9 cellular contexts compared by ENCODE assay signal in the genomic region with DNA sequence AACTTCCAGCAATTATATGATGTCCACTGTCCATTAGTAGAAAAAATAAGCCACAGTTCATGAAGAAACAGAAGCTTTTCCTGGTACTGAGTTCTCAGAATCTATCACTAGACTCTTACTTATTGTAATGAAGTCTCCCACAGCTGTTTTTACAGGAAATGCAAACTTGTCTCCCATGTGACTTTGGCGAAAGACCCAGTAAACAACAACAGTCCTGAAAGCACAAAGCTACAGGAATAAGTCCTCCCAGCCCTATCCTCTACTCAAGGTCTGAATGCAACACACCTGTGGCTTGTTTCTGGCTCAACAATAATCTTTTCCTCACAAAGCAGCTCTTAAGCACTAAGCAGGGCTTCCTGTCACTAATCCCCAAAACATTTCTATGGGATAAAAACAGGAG. TPM values are rescaled to one million over a fixed set of nuclear protein-coding genes. Genes with fewer than 3 reads are reported as not detected.
DNase-seq lines count a peak whose midpoint lies in the region; ATAC-seq lines count a peak whose summit lies in the region.
"Had no signal": no experiment of that assay in that cellular context is flagged by ENCODE, and none has a peak within 500 bp of the region (broad histone marks: within the 10 kb centered on the region; RNA-seq: fewer than 3 reads in every experiment).

No MANE protein-coding gene starts in this region.

- H3K27ac Mint-ChIP-seq in activated naive CD4-positive, alpha-beta T cell treated with anti-CD3 and anti-CD28 coated beads for 36 hours: no peak overlapping the region

- no peaks in the 10 kb centered on the region for H3K9me3 Mint-ChIP-seq in activated naive CD4-positive, alpha-beta T cell treated with anti-CD3 and anti-CD28 coated beads for 36 hours

- H3K36me3 Mint-ChIP-seq in activated naive CD4-positive, alpha-beta T cell treated with anti-CD3 and anti-CD28 coated beads for 36 hours (ENCODE audit: low read depth): no peaks in the 10 kb centered on the region

- H3K36me3 ChIP-seq in iPS-18a (ENCODE audit: control insufficient read depth, low read depth, low read length): no peaks in the 10 kb centered on the region
- H3K36me3 ChIP-seq: gastrocnemius medialis had no signal

- intact Hi-C loops in activated naive CD4-positive, alpha-beta T cell treated with anti-CD3 and anti-CD28 coated beads for 36 hours (cut with micrococcal nuclease): no loop called here

- peak overlapping the region; percentile 78 for H3K27ac ChIP-seq in iPS-18a (ENCODE audit: low read length)
- H3K27ac ChIP-seq: gastrocnemius medialis had no signal

- ATAC-seq in GM21576 (IDR thresholded peaks at IDR 0.05; ENCODE audit: unreplicated experiment): peak; percentile 48
- ATAC-seq: gastrocnemius medialis had no signal

- H3K27me3 ChIP-seq in iPS-18a (ENCODE audit: control insufficient read depth, insufficient read depth, low read length): no peaks in the 10 kb centered on the region
- H3K27me3 ChIP-seq: gastrocnemius medialis had no signal

- no peaks in the 10 kb centered on the region for H3K9me3 ChIP-seq in iPS-18a (ENCODE audit: control insufficient read depth, low read depth, low read length)
- H3K9me3 ChIP-seq: gastrocnemius medialis had no signal

- H3K4me3 ChIP-seq in iPS-18a (ENCODE audit: low read length): peak overlapping the region; percentile 31
- H3K4me3 ChIP-seq: gastrocnemius medialis had no signal

- H3K9ac ChIP-seq in iPS-18a (ENCODE audit: low read length): peak overlapping the region; percentile 37

- CTCF ChIA-PET in activated naive CD4-positive, alpha-beta T cell treated with anti-CD3 and anti-CD28 coated beads for 36 hours (lab: Charles Lee): interaction anchor here (1.2 to 1.7 kb wide), 2 partner anchors 8 to 15 kb away, joined by 4 to 6 read pairs; no protein-coding TSS in a partner anchor

- peaks cover 20% of the 10 kb centered on the region for H3K4me1 ChIP-seq in iPS-18a (ENCODE audit: control insufficient read depth, low read depth, low read length)

- no peaks in the 10 kb centered on the region for H3K27me3 Mint-ChIP-seq in activated naive CD4-positive, alpha-beta T cell treated with anti-CD3 and anti-CD28 coated beads for 36 hours (ENCODE audit: low read depth)

- no peak overlapping the region for H3K4me3 Mint-ChIP-seq in activated naive CD4-positive, alpha-beta T cell treated with anti-CD3 and anti-CD28 coated beads for 36 hours

- H3K4me1 Mint-ChIP-seq in activated naive CD4-positive, alpha-beta T cell treated with anti-CD3 and anti-CD28 coated beads for 36 hours (ENCODE audit: low read depth): peaks cover 8% of the 10 kb centered on the region

- DNase-seq in ELF-1 (ENCODE audit: low read depth, low spot score) (peak; percentile 15), LHCN-M2 (ENCODE audit: low read depth) (peak; percentile 71), cortex of kidney (lab: John Stamatoyannopoulos, UW) (no peak), hepatic stellate cell (ENCODE audit: low spot score) (no peak)
- no peak for DNase-seq in activated naive CD4-positive, alpha-beta T cell (lab: John Stamatoyannopoulos, UW)
- DNase-seq in activated naive CD4-positive, alpha-beta T cell treated with anti-CD3 and anti-CD28 coated beads for 36 hours: no peak

RNA-seq across cellular contexts. Expression of gene EOMES, which starts 55.8 kb away (rescaled TPM):
- total RNA-seq in LHCN-M2 (2014; rRNA removed): not detected in 2 replicates
- not detected for polyA plus RNA-seq in LHCN-M2 (2012)
- total RNA-seq in activated naive CD4-positive, alpha-beta T cell treated with anti-CD3 and anti-CD28 coated beads for 36 hours: under 1 TPM; 0.12 to 0.14 TPM
- total RNA-seq: gastrocnemius medialis had no signal

Comparison
In these comparisons a context has a peak if more than half of its experiments do, and no peak if none do; other contexts are left out.
1. DNase-seq: peak in ELF-1 (single experiment) and LHCN-M2 (single experiment); none in cortex of kidney (single experiment), hepatic stellate cell (single experiment), activated naive CD4-positive, alpha-beta T cell (0 of 4) and activated naive CD4-positive, alpha-beta T cell treated with anti-CD3 and anti-CD28 coated beads for 36 hours (single experiment).